ENCODE assay signal across 19 cellular contexts in the genomic region with DNA sequence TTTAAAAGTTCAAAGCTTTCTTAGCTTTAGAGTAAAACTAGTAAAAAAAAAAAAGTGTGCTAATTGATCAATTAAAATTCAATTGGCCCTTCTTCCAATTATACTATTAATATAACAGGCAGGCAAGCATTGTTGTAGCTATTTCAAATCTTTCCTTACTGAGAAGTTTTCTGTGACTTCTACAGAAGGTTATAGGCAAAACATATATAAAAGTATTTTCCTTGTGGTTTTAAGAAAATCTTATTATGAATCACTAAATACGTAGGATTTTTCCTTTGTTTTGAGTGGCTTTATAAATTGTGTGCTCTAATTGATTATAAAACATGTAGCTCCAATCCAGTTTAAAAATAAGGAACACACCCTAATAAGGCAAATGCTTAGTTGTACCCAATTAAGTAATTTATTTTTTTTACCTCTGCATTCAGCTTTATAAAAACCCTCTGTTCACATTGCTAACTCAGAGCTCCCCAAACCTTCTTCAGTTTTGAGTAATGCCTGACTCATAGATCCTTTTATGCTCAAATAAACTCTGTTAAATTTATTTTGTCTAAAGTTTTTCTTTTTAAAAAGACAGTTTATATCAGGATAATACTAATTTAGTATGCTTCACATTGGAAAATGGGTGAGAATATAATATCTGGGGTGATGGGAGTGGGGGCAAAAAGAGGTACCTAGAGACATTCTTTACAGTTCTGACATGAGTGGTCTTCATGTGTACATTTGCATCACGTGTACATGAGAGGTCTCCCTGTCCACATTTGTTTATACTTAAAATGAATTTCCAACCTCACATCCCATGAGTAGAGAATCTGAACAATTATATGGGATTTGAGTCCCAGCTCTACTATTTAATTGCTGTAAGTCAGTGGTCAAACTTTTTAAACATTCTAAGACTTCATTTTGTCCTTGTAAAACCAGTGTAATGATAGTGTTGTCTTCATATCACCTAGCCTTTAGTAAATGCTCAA.
DNase-seq lines count a peak whose midpoint lies in the region; ATAC-seq, FAIRE-seq and TF ChIP-seq lines count a peak whose summit lies in the region.
"Had no signal": no experiment of that assay in that cellular context is flagged by ENCODE, and none has a peak within 500 bp of the region (broad histone marks: within the 10 kb centered on the region; RNA-seq: fewer than 3 reads in every experiment).

No MANE protein-coding gene starts in this region.

- WGBS in HepG2 (ENCODE audit: low lambda C conversion rate) = 4% methylated on average over 2 of the region's 2 CpGs

- no peaks in the 10 kb centered on the region for H4K20me1 ChIP-seq in HepG2 (ENCODE audit: insufficient read depth, low read length)

- BruUV-seq in HepG2 (replicated peaks; lab: Mats Ljungman, UMichigan) = no TSS peak

- no peak for FAIRE-seq in HepG2 (lab: Jason Lieb, UNC)
- FAIRE-seq: HTR-8/SVneo, kidney had no signal

- peak overlapping the region; percentile 35 for H3K4me3 Mint-ChIP-seq in HFFc6
- H3K4me3 Mint-ChIP-seq in natural killer cell = no peak overlapping the region
- H3K4me3 Mint-ChIP-seq: H9 had no signal

- in situ Hi-C loops in HepG2 (cut with HindIII; ENCODE audit: extremely low pct_ligation_motif_present, low pct_unique_long_range_greater_than_20kb) = no loop called here

- H3K9me3 Mint-ChIP-seq in HFFc6 = no peaks in the 10 kb centered on the region
- H3K9me3 Mint-ChIP-seq in natural killer cell = peaks cover 2 to 4% of the 10 kb centered on the region in 2 donors
- H3K9me3 Mint-ChIP-seq: H9 had no signal

- H3K9me3 ChIP-seq in HepG2 (ENCODE audit: low read length) = no peaks in the 10 kb centered on the region
- H3K9me3 ChIP-seq: BE2C, tibial nerve had no signal

- TF ChIP-seq EP300 in HepG2 (IDR thresholded peaks at IDR 0.05; ENCODE audit: low read depth in 2 of 2, low read length in 2 of 2) (no peak), HepG2 (CRISPR knock-in tag; IDR thresholded peaks at IDR 0.05; ENCODE audit: borderline replicate concordance) (no peak)

- H3K27me3 Mint-ChIP-seq in HFFc6 (ENCODE audit: insufficient read depth) (no peaks in the 10 kb centered on the region), natural killer cell (ENCODE audit: low read depth in 2 of 2) (no peaks in the 10 kb centered on the region)

- peak overlapping the region; percentile 18 for H3K27ac ChIP-seq in foreskin keratinocyte
- no peak overlapping the region for H3K27ac ChIP-seq in HepG2 (ENCODE audit: extremely low read length, insufficient read depth, low read length)
- H3K27ac ChIP-seq: tibial nerve had no signal

- intact Hi-C loops in HepG2 (cut with micrococcal nuclease; ENCODE audit: unreplicated experiment) (no loop called here), posterior vena cava (cut with DNase I) (no loop called here), natural killer cell (cut with micrococcal nuclease) (no loop called here)

- no peak overlapping the region for H2AFZ ChIP-seq in HepG2 (ENCODE audit: low read length)

- TF ChIP-seq RAD21 in HepG2 (CRISPR knock-in tag; IDR thresholded peaks at IDR 0.05) = no peak

- peak; percentile 87 for ATAC-seq in foreskin keratinocyte
- no peak for ATAC-seq in HG03039 (IDR thresholded peaks at IDR 0.05; ENCODE audit: unreplicated experiment)
- no peak for ATAC-seq in HepG2
- no peak for ATAC-seq in natural killer cell

- H3K4me3 ChIP-seq in AG10803 (ENCODE audit: low read length) (no peak overlapping the region), HepG2 (replicated peaks in 1 of 3; ENCODE audit: insufficient read depth in 1 of 3, low read depth in 2 of 3, low read length in 3 of 3) (no peak overlapping the region)
- H3K4me3 ChIP-seq: tibial nerve had no signal

- H3K36me3 ChIP-seq in HepG2 (replicated peaks in 1 of 2; ENCODE audit: control insufficient read depth in 1 of 2, insufficient read depth in 2 of 2, low read length in 2 of 2) = no peaks in the 10 kb centered on the region
- H3K36me3 ChIP-seq: BE2C, tibial nerve had no signal

- H3K9ac ChIP-seq in HepG2 (ENCODE audit: insufficient read depth, low read depth, low read length) = no peak overlapping the region

- peak overlapping the region; percentile 97 for H3K27ac Mint-ChIP-seq in HFFc6
- no peak overlapping the region for H3K27ac Mint-ChIP-seq in natural killer cell
- H3K27ac Mint-ChIP-seq: H9 had no signal

- H3K4me1 Mint-ChIP-seq in HFFc6 (ENCODE audit: low read depth) (peaks cover 54% of the 10 kb centered on the region), natural killer cell (no peaks in the 10 kb centered on the region)
- H3K4me1 Mint-ChIP-seq: H9 had no signal

- TF ChIP-seq POLR2A in HepG2 (IDR thresholded peaks at IDR 0.05; ENCODE audit: insufficient read depth in 1 of 2, low read depth in 2 of 2, low read length in 2 of 2) = no peak

- POLR2A ChIA-PET in HepG2 (lab: Yijun Ruan, JAX) = no interaction called here

- H3K79me2 ChIP-seq in HepG2 (ENCODE audit: insufficient read depth, low read length) = no peaks in the 10 kb centered on the region

- no peak overlapping the region for H3K4me2 ChIP-seq in HepG2 (ENCODE audit: low read depth, low read length)

- no peaks in the 10 kb centered on the region for H3K27me3 ChIP-seq in foreskin keratinocyte
- no peaks in the 10 kb centered on the region for H3K27me3 ChIP-seq in HepG2 (ENCODE audit: control insufficient read depth in 1 of 2, insufficient read depth in 2 of 2, low read length in 2 of 2)
- H3K27me3 ChIP-seq: BE2C, tibial nerve had no signal

- CTCF ChIA-PET in HepG2 (lab: Yijun Ruan, JAX; ENCODE audit: low intra/inter-chr PET ratio, low total read pairs) = no interaction called here

- peaks cover 11% of the 10 kb centered on the region for H3K4me1 ChIP-seq in foreskin keratinocyte
- H3K4me1 ChIP-seq in HepG2 (ENCODE audit: insufficient read depth, low read length) = no peaks in the 10 kb centered on the region
- H3K4me1 ChIP-seq: tibial nerve had no signal

- DNase-seq in AG10803 (ENCODE audit: low read depth) = peak; percentile 30
- peak; percentile 90 for DNase-seq in HFFc6
- DNase-seq in amniotic stem cell (lab: John Stamatoyannopoulos, UW) = peak; percentile 68
- peak; percentile 23 to 55 for DNase-seq in foreskin keratinocyte
- no peak for DNase-seq in HepG2 (ENCODE audit: low spot score)
- DNase-seq in posterior vena cava (ENCODE audit: low spot score) = no peak
- no peak for DNase-seq in natural killer cell
- DNase-seq: activated CD4-positive, alpha-beta T cell treated with anti-CD3 and anti-CD28 coated beads, Interleukin-2, amount 50 U/mL, for 4 hours; BE2C; effector CD8-positive, alpha-beta T cell; H9; kidney; MV-4-11; NCI-H2107; NCI-H82; T1000 had no signal

- TF ChIP-seq CTCF in AG10803 (conservative IDR thresholded peaks at IDR 0.05; ENCODE audit: low read length) (no peak), HFFc6 (IDR thresholded peaks at IDR 0.05) (no peak), foreskin keratinocyte (conservative IDR thresholded peaks at IDR 0.05) (no peak), HepG2 (CRISPR knock-in tag; IDR thresholded peaks at IDR 0.05) (no peak), natural killer cell (IDR thresholded peaks at IDR 0.05) (no peak)

- H3K36me3 Mint-ChIP-seq in HFFc6 (ENCODE audit: low read depth) (no peaks in the 10 kb centered on the region), natural killer cell (no peaks in the 10 kb centered on the region)

TF ChIP-seq in HepG2, 621 proteins besides CTCF, POLR2A, EP300 and RAD21 (continues in another document):
- TF ChIP-seq, protein P1, sequence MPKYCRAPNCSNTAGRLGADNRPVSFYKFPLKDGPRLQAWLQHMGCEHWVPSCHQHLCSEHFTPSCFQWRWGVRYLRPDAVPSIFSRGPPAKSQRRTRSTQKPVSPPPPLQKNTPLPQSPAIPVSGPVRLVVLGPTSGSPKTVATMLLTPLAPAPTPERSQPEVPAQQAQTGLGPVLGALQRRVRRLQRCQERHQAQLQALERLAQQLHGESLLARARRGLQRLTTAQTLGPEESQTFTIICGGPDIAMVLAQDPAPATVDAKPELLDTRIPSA (CRISPR knock-in tag; IDR thresholded peaks at IDR 0.05; ENCODE audit: borderline replicate concordance) = no peak
- no peak for TF ChIP-seq ZNF615 (CRISPR knock-in tag; IDR thresholded peaks at IDR 0.05; ENCODE audit: borderline replicate concordance)
- TF ChIP-seq KDM3A (CRISPR knock-in tag; IDR thresholded peaks at IDR 0.05; ENCODE audit: low read depth) = no peak
- TF ChIP-seq ZNF510 (CRISPR knock-in tag; IDR thresholded peaks at IDR 0.05; ENCODE audit: low read depth) = no peak
- TF ChIP-seq, protein P2, sequence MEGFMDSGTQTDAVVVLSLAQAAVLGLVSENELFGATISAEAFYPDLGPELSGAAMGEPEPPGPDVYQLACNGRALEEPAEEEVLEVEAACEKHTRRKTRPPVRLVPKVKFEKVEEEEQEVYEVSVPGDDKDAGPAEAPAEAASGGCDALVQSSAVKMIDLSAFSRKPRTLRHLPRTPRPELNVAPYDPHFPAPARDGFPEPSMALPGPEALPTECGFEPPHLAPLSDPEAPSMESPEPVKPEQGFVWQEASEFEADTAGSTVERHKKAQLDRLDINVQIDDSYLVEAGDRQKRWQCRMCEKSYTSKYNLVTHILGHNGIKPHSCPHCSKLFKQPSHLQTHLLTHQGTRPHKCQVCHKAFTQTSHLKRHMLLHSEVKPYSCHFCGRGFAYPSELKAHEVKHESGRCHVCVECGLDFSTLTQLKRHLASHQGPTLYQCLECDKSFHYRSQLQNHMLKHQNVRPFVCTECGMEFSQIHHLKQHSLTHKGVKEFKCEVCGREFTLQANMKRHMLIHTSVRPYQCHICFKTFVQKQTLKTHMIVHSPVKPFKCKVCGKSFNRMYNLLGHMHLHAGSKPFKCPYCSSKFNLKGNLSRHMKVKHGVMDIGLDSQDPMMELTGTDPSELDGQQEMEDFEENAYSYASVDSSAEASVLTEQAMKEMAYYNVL (CRISPR knock-in tag; IDR thresholded peaks at IDR 0.05; ENCODE audit: borderline replicate concordance) = no peak
- TF ChIP-seq, protein P3, sequence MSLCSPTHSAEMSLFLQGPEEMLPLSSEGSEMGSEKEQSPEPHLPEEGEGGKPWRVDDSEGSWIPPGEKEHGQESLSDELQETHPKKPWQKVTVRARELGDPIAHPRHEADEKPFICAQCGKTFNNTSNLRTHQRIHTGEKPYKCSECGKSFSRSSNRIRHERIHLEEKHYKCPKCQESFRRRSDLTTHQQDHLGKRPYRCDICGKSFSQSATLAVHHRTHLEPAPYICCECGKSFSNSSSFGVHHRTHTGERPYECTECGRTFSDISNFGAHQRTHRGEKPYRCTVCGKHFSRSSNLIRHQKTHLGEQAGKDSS (CRISPR knock-in tag; IDR thresholded peaks at IDR 0.05; ENCODE audit: borderline replicate concordance, low read depth) = no peak
- no peak for TF ChIP-seq ZNF124 (CRISPR knock-in tag; IDR thresholded peaks at IDR 0.05)
- no peak for TF ChIP-seq LCORL (IDR thresholded peaks at IDR 0.05)
- TF ChIP-seq LCORL (CRISPR knock-in tag; IDR thresholded peaks at IDR 0.05) = no peak
- no peak for TF ChIP-seq HCFC1 (IDR thresholded peaks at IDR 0.05; ENCODE audit: low read depth, low read length)
- TF ChIP-seq SIN3B (IDR thresholded peaks at IDR 0.05; ENCODE audit: low read length) = no peak

Comparison
In these comparisons a context has a peak if more than half of its experiments do, and no peak if none do; other contexts are left out.
1. DNase-seq: peak in AG10803 (single experiment), HFFc6 (single experiment), amniotic stem cell (single experiment) and foreskin keratinocyte (2 of 2); none in HepG2 (single experiment), posterior vena cava (single experiment) and natural killer cell (single experiment).